Comparison of ENCODE assay signal across 23 cellular contexts in genomic region chr10:119415536-119416527, GRCh38.
A peak's percentile ranks its signal among the peaks of the same experiment; 100 is the strongest.
DNase-seq lines count a peak whose midpoint lies in the region; ATAC-seq, FAIRE-seq and TF ChIP-seq lines count a peak whose summit lies in the region.
"Had no signal": no experiment of that assay in that cellular context is flagged by ENCODE, and none has a peak within 500 bp of the region (broad histone marks: within the 10 kb centered on the region; RNA-seq: fewer than 3 reads in every experiment).

No MANE protein-coding gene starts in this region.

- H3K4me1 ChIP-seq in esophagus muscularis mucosa: peaks cover 43 to 58% (median 47%) of the 10 kb centered on the region in 4 donors
- H3K4me1 ChIP-seq in stomach: peaks cover 16 to 39% (median 32%) of the 10 kb centered on the region in 4 donors
- H3K4me1 ChIP-seq: foreskin keratinocyte had no signal

- H3K4me1 Mint-ChIP-seq in IgD-negative memory B cell (peaks cover 0 to 4% (median 2%) of the 10 kb centered on the region in 3 donors), naive B cell (peaks cover 13 to 34% (median 16%) of the 10 kb centered on the region in 3 donors)

- H3K9me3 ChIP-seq in esophagus muscularis mucosa (no peaks in the 10 kb centered on the region), stomach (no peaks in the 10 kb centered on the region)
- H3K9me3 ChIP-seq: sigmoid colon, SJSA1, transverse colon had no signal

- 91% methylated on average over 21 of the region's 21 CpGs for WGBS in esophagus muscularis mucosa
- 55 to 81% (median 72%) methylated on average over 15 to 21 of the region's 21 CpGs for WGBS in stomach, 5 donors

- TF ChIP-seq EP300 in esophagus muscularis mucosa (IDR thresholded peaks at IDR 0.05) (no peak), stomach (IDR thresholded peaks at IDR 0.05) (no peak)

- H3K27ac ChIP-seq in esophagus muscularis mucosa (replicated peaks in 1 of 4) (peak overlapping the region in 3 of 4 donors; percentile 17 to 78 (median 66)), stomach (peak overlapping the region in 4 of 5 donors; percentile 58 to 88 (median 70)), coronary artery (peak overlapping the region in 1 of 2 donors; percentile 8)
- H3K27ac ChIP-seq: foreskin keratinocyte, hepatocyte, SJSA1, WERI-Rb-1 had no signal

- H3K4me3 ChIP-seq in esophagus muscularis mucosa: no peak overlapping the region
- H3K4me3 ChIP-seq in stomach: no peak overlapping the region
- H3K4me3 ChIP-seq in coronary artery: no peak overlapping the region
- H3K4me3 ChIP-seq: hepatocyte, sigmoid colon, SJSA1, transverse colon had no signal

- no peaks in the 10 kb centered on the region for H3K9me3 Mint-ChIP-seq in IgD-negative memory B cell
- no peaks in the 10 kb centered on the region for H3K9me3 Mint-ChIP-seq in naive B cell
- H3K9me3 Mint-ChIP-seq: activated T-cell treated with anti-CD3 and anti-CD28 coated beads, Interleukin-2, amount 50 U/mL, for 4 hours; central memory CD8-positive, alpha-beta T cell; dendritic cell treated with granulocyte-macrophage colony-stimulating factor and Interleukin-4, amounts not matched to agents 40 ng/mL and 50 ng/mL, for 4 days; endodermal cell; neural crest cell had no signal

- H3K4me3 Mint-ChIP-seq in IgD-negative memory B cell: no peak overlapping the region
- H3K4me3 Mint-ChIP-seq in naive B cell: no peak overlapping the region
- H3K4me3 Mint-ChIP-seq: activated T-cell treated with anti-CD3 and anti-CD28 coated beads, Interleukin-2, amount 50 U/mL, for 4 hours; central memory CD8-positive, alpha-beta T cell; dendritic cell treated with granulocyte-macrophage colony-stimulating factor and Interleukin-4, amounts not matched to agents 40 ng/mL and 50 ng/mL, for 4 days; endodermal cell had no signal

- DNase-seq in esophagus muscularis mucosa (ENCODE audit: extremely low spot score): no peak
- DNase-seq in naive B cell: no peak
- DNase-seq in stomach: no peak
- no peak for DNase-seq in coronary artery (ENCODE audit: low spot score)
- DNase-seq in frontal cortex (ENCODE audit: low spot score in 2 of 2): no peak
- DNase-seq in central memory CD4-positive, alpha-beta T cell: no peak
- DNase-seq: DMS79, NCI-H2107, NCI-H748 treated with DMSO at 0.1 percent for 48 hours, sigmoid colon had no signal

- H3K27me3 Mint-ChIP-seq in IgD-negative memory B cell: no peaks in the 10 kb centered on the region
- H3K27me3 Mint-ChIP-seq in naive B cell: no peaks in the 10 kb centered on the region
- H3K27me3 Mint-ChIP-seq: central memory CD8-positive, alpha-beta T cell had no signal

- H3K27ac Mint-ChIP-seq in IgD-negative memory B cell: peak overlapping the region in 2 of 3 donors; percentile 18 to 43
- H3K27ac Mint-ChIP-seq in naive B cell: peak overlapping the region in 5 of 6 donors; percentile 21 to 94 (median 88)
- H3K27ac Mint-ChIP-seq: dendritic cell treated with granulocyte-macrophage colony-stimulating factor and Interleukin-4, amounts not matched to agents 40 ng/mL and 50 ng/mL, for 4 days; endodermal cell had no signal

- ATAC-seq in naive B cell (ENCODE audit: low read depth in 2 of 2): no peak

- peaks cover 0 to 6% (median 3%) of the 10 kb centered on the region in 4 donors for H3K36me3 ChIP-seq in esophagus muscularis mucosa
- H3K36me3 ChIP-seq in stomach: peaks cover 0 to 11% (median 4%) of the 10 kb centered on the region in 4 donors
- H3K36me3 ChIP-seq: sigmoid colon, SJSA1, transverse colon, WERI-Rb-1 had no signal

- no peaks in the 10 kb centered on the region for H3K27me3 ChIP-seq in esophagus muscularis mucosa
- H3K27me3 ChIP-seq in stomach: no peaks in the 10 kb centered on the region
- H3K27me3 ChIP-seq: foreskin keratinocyte, hepatocyte, sigmoid colon, SJSA1, transverse colon had no signal

- TF ChIP-seq CTCF in esophagus muscularis mucosa (IDR thresholded peaks at IDR 0.05): no peak
- TF ChIP-seq CTCF in stomach (IDR thresholded peaks at IDR 0.05): no peak
- no peak for TF ChIP-seq CTCF in coronary artery (IDR thresholded peaks at IDR 0.05)

- intact Hi-C loops in esophagus muscularis mucosa (cut with DNase I) (loop anchor here (2.0 kb wide), 1 partner anchor 209 kb away; the partner anchor contains the start of gene GRK5), stomach (cut with DNase I; ENCODE audit: low total_unique reads) (loop anchor here (10.0 kb wide), 1 partner anchor 211 kb away; the partner anchor contains the start of gene GRK5)

- H3K36me3 Mint-ChIP-seq in IgD-negative memory B cell (peaks cover 3% of the 10 kb centered on the region), naive B cell (peaks cover 0 to 6% of the 10 kb centered on the region in 2 donors)

- TF ChIP-seq POLR2A in esophagus muscularis mucosa (IDR thresholded peaks at IDR 0.05; ENCODE audit: low read depth) (no peak), stomach (IDR thresholded peaks at IDR 0.05) (no peak)

- no peak for FAIRE-seq in frontal cortex (lab: Jason Lieb, UNC)
- FAIRE-seq: G401.6, RCC 7860 had no signal
